In the genomic region with DNA sequence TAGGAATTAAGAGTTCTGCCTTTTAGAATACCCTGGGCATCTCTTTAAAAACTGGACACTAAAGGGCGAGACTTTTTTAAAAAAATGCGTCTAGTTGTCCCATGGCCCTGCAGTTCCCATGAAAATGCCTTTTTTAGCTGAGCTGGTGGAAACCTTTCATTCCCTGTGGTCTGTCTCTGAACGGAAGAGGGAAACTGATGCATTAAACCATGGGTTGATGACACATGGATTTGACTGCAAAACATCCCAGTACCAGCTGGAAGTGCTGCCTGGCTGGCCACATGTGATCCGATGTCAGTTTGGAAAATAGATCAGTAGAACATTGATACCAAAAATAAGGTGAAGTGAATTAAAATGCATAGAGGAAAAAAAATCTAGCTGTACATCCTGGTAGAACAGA, we compare ENCODE assay signal across 24 cellular contexts.
"Had no signal": no experiment of that assay in that cellular context is flagged by ENCODE, and none has a peak within 500 bp of the region (broad histone marks: within the 10 kb centered on the region; RNA-seq: fewer than 3 reads in every experiment).

No MANE protein-coding gene starts in this region.

- ATAC-seq: activated T-cell treated with anti-CD3 and anti-CD28 coated beads, Interleukin-2, amount 50 U/mL, for 72 hours; heart left ventricle; left cardiac atrium; pancreas; psoas muscle; stimulated activated effector memory CD8-positive, alpha-beta T cell treated with anti-CD3 and anti-CD28 coated beads, Interleukin-12 subunit alpha, Interleukin-12 subunit beta, amount 100 ng/mL, for 72 hours; stimulated activated naive CD8-positive, alpha-beta T cell treated with anti-CD3 and anti-CD28 coated beads, Interleukin-15, amount 100 ng/mL, for 72 hours had no signal

- H3K36me3 Mint-ChIP-seq: activated naive CD8-positive, alpha-beta T cell treated with anti-CD3 and anti-CD28 coated beads, Interleukin-2, amount 10 ng/mL, durations not matched to agents 7 days and 5 days; memory B cell; stimulated activated effector memory CD8-positive, alpha-beta T cell treated with anti-CD3 and anti-CD28 coated beads, Interleukin-12 subunit alpha, Interleukin-12 subunit beta, amount 100 ng/mL, for 72 hours had no signal

- H3K27me3 ChIP-seq: cardiac muscle cell, heart left ventricle, neutrophil, pancreas, right atrium auricular region, tibial artery had no signal

- H3K36me3 ChIP-seq: cardiac muscle cell, neutrophil, right atrium auricular region, tibial artery had no signal

- DNase-seq: activated effector memory CD4-positive, alpha-beta T cell treated with Interleukin-2 at 50 U/mL for 16 hours; activated naive CD4-positive, alpha-beta T cell treated with anti-CD3 and anti-CD28 coated beads for 36 hours; activated naive CD8-positive, alpha-beta T cell treated with anti-CD3 and anti-CD28 coated beads, Interleukin-2, amount 10 ng/mL, durations not matched to agents 7 days and 5 days; activated T-cell treated with anti-CD3 and anti-CD28 coated beads, Interleukin-2, amount 50 U/mL, for 72 hours; amniotic stem cell; cortex of kidney; effector CD4-positive, alpha-beta T cell; heart left ventricle; islet precursor cell; left cardiac atrium; pancreas; psoas muscle; stimulated activated CD4-positive, alpha-beta T cell treated with anti-CD3 and anti-CD28 coated beads, Interleukin-2, amount 100 ng/mL, for 24 hours; stimulated activated naive CD8-positive, alpha-beta T cell treated with anti-CD3 and anti-CD28 coated beads, Interleukin-15, amount 100 ng/mL, for 72 hours; T-helper 1 cell; tibial artery had no signal

- H3K4me3 ChIP-seq: cardiac muscle cell, heart left ventricle, pancreas, psoas muscle, right atrium auricular region, skin epidermis, tibial artery had no signal

- H3K4me1 Mint-ChIP-seq: memory B cell had no signal

- H3K27ac ChIP-seq: cardiac muscle cell, heart left ventricle, neutrophil, pancreas, psoas muscle, right atrium auricular region, tibial artery had no signal

- H3K27ac Mint-ChIP-seq: activated naive CD4-positive, alpha-beta T cell treated with anti-CD3 and anti-CD28 coated beads for 36 hours; activated naive CD8-positive, alpha-beta T cell treated with anti-CD3 and anti-CD28 coated beads, Interleukin-2, amount 10 ng/mL, durations not matched to agents 7 days and 5 days; activated T-cell treated with anti-CD3 and anti-CD28 coated beads, Interleukin-2, amount 50 U/mL, for 72 hours; memory B cell; nephron; stimulated activated effector memory CD8-positive, alpha-beta T cell treated with anti-CD3 and anti-CD28 coated beads, Interleukin-12 subunit alpha, Interleukin-12 subunit beta, amount 100 ng/mL, for 72 hours; stimulated activated naive CD8-positive, alpha-beta T cell treated with anti-CD3 and anti-CD28 coated beads, Interleukin-15, amount 100 ng/mL, for 72 hours had no signal

- H3K27me3 Mint-ChIP-seq: activated naive CD8-positive, alpha-beta T cell treated with anti-CD3 and anti-CD28 coated beads, Interleukin-2, amount 10 ng/mL, durations not matched to agents 7 days and 5 days; memory B cell; stimulated activated naive CD8-positive, alpha-beta T cell treated with anti-CD3 and anti-CD28 coated beads, Interleukin-15, amount 100 ng/mL, for 72 hours had no signal

- H3K9me3 ChIP-seq: heart left ventricle, neutrophil, pancreas, psoas muscle, right atrium auricular region, tibial artery had no signal

- H3K9me3 Mint-ChIP-seq: activated naive CD4-positive, alpha-beta T cell treated with anti-CD3 and anti-CD28 coated beads for 36 hours; activated naive CD8-positive, alpha-beta T cell treated with anti-CD3 and anti-CD28 coated beads, Interleukin-2, amount 10 ng/mL, durations not matched to agents 7 days and 5 days; activated T-cell treated with anti-CD3 and anti-CD28 coated beads, Interleukin-2, amount 50 U/mL, for 72 hours; memory B cell; nephron; stimulated activated effector memory CD8-positive, alpha-beta T cell treated with anti-CD3 and anti-CD28 coated beads, Interleukin-12 subunit alpha, Interleukin-12 subunit beta, amount 100 ng/mL, for 72 hours; stimulated activated naive CD8-positive, alpha-beta T cell treated with anti-CD3 and anti-CD28 coated beads, Interleukin-15, amount 100 ng/mL, for 72 hours had no signal

- H3K4me1 ChIP-seq: psoas muscle had no signal

- H3K4me3 Mint-ChIP-seq: activated naive CD4-positive, alpha-beta T cell treated with anti-CD3 and anti-CD28 coated beads for 36 hours; activated naive CD8-positive, alpha-beta T cell treated with anti-CD3 and anti-CD28 coated beads, Interleukin-2, amount 10 ng/mL, durations not matched to agents 7 days and 5 days; activated T-cell treated with anti-CD3 and anti-CD28 coated beads, Interleukin-2, amount 50 U/mL, for 72 hours; memory B cell; nephron; stimulated activated effector memory CD8-positive, alpha-beta T cell treated with anti-CD3 and anti-CD28 coated beads, Interleukin-12 subunit alpha, Interleukin-12 subunit beta, amount 100 ng/mL, for 72 hours; stimulated activated naive CD8-positive, alpha-beta T cell treated with anti-CD3 and anti-CD28 coated beads, Interleukin-15, amount 100 ng/mL, for 72 hours had no signal

- FAIRE-seq: pancreas, TTC549 had no signal
